14 cellular contexts compared by ENCODE assay signal in genomic region chr20:8330785-8331699, GRCh38.
DNase-seq lines count a peak whose midpoint lies in the region; ATAC-seq and TF ChIP-seq lines count a peak whose summit lies in the region.
"Had no signal": no experiment of that assay in that cellular context is flagged by ENCODE, and none has a peak within 500 bp of the region (broad histone marks: within the 10 kb centered on the region; RNA-seq: fewer than 3 reads in every experiment).

No MANE protein-coding gene starts in this region.

- peaks cover 4% of the 10 kb centered on the region for H3K4me1 ChIP-seq in HEK293 (ENCODE audit: control insufficient read depth, insufficient read depth, low read length)
- H3K4me1 ChIP-seq in naive thymus-derived CD4-positive, alpha-beta T cell (ENCODE audit: control insufficient read depth in 2 of 2, insufficient read depth in 2 of 2, low read length in 2 of 2), result no peaks in the 10 kb centered on the region

- intact Hi-C loops in naive thymus-derived CD4-positive, alpha-beta T cell (cut with micrococcal nuclease), result no loop called here

- H3K4me1 Mint-ChIP-seq in brain (peaks cover 38% of the 10 kb centered on the region), nephron (peaks cover 18% of the 10 kb centered on the region), progenitor cell of endocrine pancreas (ENCODE audit: low read depth) (peaks cover 26% of the 10 kb centered on the region)
- H3K4me1 Mint-ChIP-seq in naive thymus-derived CD4-positive, alpha-beta T cell, result peaks cover 0 to 1% (median 0%) of the 10 kb centered on the region in 7 donors
- H3K4me1 Mint-ChIP-seq: memory B cell had no signal

- H3K27me3 Mint-ChIP-seq in brain (peaks cover 3% of the 10 kb centered on the region), nephron (ENCODE audit: low read depth) (no peaks in the 10 kb centered on the region), progenitor cell of endocrine pancreas (no peaks in the 10 kb centered on the region)
- H3K27me3 Mint-ChIP-seq in naive thymus-derived CD4-positive, alpha-beta T cell, result peaks cover 0 to 6% (median 0%) of the 10 kb centered on the region in 5 donors
- H3K27me3 Mint-ChIP-seq: CD4-positive, alpha-beta T cell; memory B cell had no signal

- no peaks in the 10 kb centered on the region for H3K36me3 Mint-ChIP-seq in brain
- no peaks in the 10 kb centered on the region for H3K36me3 Mint-ChIP-seq in nephron (ENCODE audit: low read depth)
- no peaks in the 10 kb centered on the region for H3K36me3 Mint-ChIP-seq in naive thymus-derived CD4-positive, alpha-beta T cell
- H3K36me3 Mint-ChIP-seq in progenitor cell of endocrine pancreas (ENCODE audit: insufficient read depth), result no peaks in the 10 kb centered on the region
- H3K36me3 Mint-ChIP-seq: memory B cell had no signal

- TF ChIP-seq CTCF in HEK293 (tag by site-specific recombination; IDR thresholded peaks at IDR 0.05) (no peak), brain (conservative IDR thresholded peaks at IDR 0.05) (no peak), nephron (IDR thresholded peaks at IDR 0.05; ENCODE audit: unreplicated experiment in 3 of 3) (no peak), progenitor cell of endocrine pancreas (IDR thresholded peaks at IDR 0.05; ENCODE audit: unreplicated experiment) (no peak)

- POLR2A ChIA-PET in HEK293 (lab: Yijun Ruan, JAX), result no interaction called here
- POLR2A ChIA-PET in naive thymus-derived CD4-positive, alpha-beta T cell (lab: Charles Lee), result no interaction called here

- H3K36me3 ChIP-seq in HEK293 (ENCODE audit: control insufficient read depth in 2 of 2, insufficient read depth in 1 of 2, low read length in 2 of 2), result no peaks in the 10 kb centered on the region
- no peaks in the 10 kb centered on the region for H3K36me3 ChIP-seq in naive thymus-derived CD4-positive, alpha-beta T cell (ENCODE audit: control insufficient read depth in 2 of 3, insufficient read depth in 3 of 3, low read length in 3 of 3)

- H3K4me3 Mint-ChIP-seq in brain (peak overlapping the region in 2 of 5 experiments; percentile 38 to 44), nephron (no peak overlapping the region), progenitor cell of endocrine pancreas (ENCODE audit: low read depth) (no peak overlapping the region)
- no peak overlapping the region for H3K4me3 Mint-ChIP-seq in naive thymus-derived CD4-positive, alpha-beta T cell
- H3K4me3 Mint-ChIP-seq: activated naive CD4-positive, alpha-beta T cell treated with anti-CD3 and anti-CD28 coated beads for 36 hours; CD4-positive, alpha-beta T cell; memory B cell had no signal

- CTCF ChIA-PET in HEK293 (lab: Yijun Ruan, JAX), result no interaction called here
- CTCF ChIA-PET in naive thymus-derived CD4-positive, alpha-beta T cell (lab: Charles Lee), result no interaction called here

- H3K9me3 Mint-ChIP-seq in brain (no peaks in the 10 kb centered on the region), nephron (no peaks in the 10 kb centered on the region), progenitor cell of endocrine pancreas (ENCODE audit: low read depth) (no peaks in the 10 kb centered on the region)
- no peaks in the 10 kb centered on the region for H3K9me3 Mint-ChIP-seq in naive thymus-derived CD4-positive, alpha-beta T cell
- H3K9me3 Mint-ChIP-seq: activated naive CD4-positive, alpha-beta T cell treated with anti-CD3 and anti-CD28 coated beads for 36 hours; CD4-positive, alpha-beta T cell; memory B cell had no signal

- H3K27me3 ChIP-seq in naive thymus-derived CD4-positive, alpha-beta T cell (ENCODE audit: control insufficient read depth in 2 of 2, insufficient read depth in 2 of 2, low read length in 2 of 2), result no peaks in the 10 kb centered on the region

- DNase-seq in NCI-H226, result peak; percentile 18
- DNase-seq in NCI-H748 treated with DMSO at 0.1 percent for 48 hours (lab: John Stamatoyannopoulos, UW), result no peak
- DNase-seq in naive thymus-derived CD4-positive, alpha-beta T cell, result no peak
- DNase-seq in progenitor cell of endocrine pancreas (ENCODE audit: low spot score, unreplicated experiment), result no peak
- DNase-seq: activated naive CD4-positive, alpha-beta T cell treated with anti-CD3 and anti-CD28 coated beads for 36 hours; CD4-positive, alpha-beta T cell; NCI-H1436; stimulated activated CD4-positive, alpha-beta T cell treated with anti-CD3 and anti-CD28 coated beads, Interleukin-12 subunit alpha, Interleukin-12 subunit beta, amount 100 ng/mL, for 4 hours; SW 1271 had no signal

- H3K4me3 ChIP-seq in HEK293 (ENCODE audit: low read depth, low read length), result no peak overlapping the region
- H3K4me3 ChIP-seq in naive thymus-derived CD4-positive, alpha-beta T cell (ENCODE audit: low read length), result no peak overlapping the region

- no peak for ATAC-seq in GM18498 (IDR thresholded peaks at IDR 0.05; ENCODE audit: unreplicated experiment)
- ATAC-seq in naive thymus-derived CD4-positive, alpha-beta T cell, result no peak

- H3K9me3 ChIP-seq in HEK293 (ENCODE audit: control insufficient read depth, insufficient read depth, low read depth, low read length), result no peaks in the 10 kb centered on the region
- no peaks in the 10 kb centered on the region for H3K9me3 ChIP-seq in naive thymus-derived CD4-positive, alpha-beta T cell (ENCODE audit: control insufficient read depth in 2 of 3, low read length in 3 of 3)

- peak overlapping the region in 4 of 5 experiments; percentile 32 to 74 (median 43) for H3K27ac Mint-ChIP-seq in brain
- H3K27ac Mint-ChIP-seq in nephron, result peak overlapping the region; percentile 51 to 80 (median 67)
- H3K27ac Mint-ChIP-seq in naive thymus-derived CD4-positive, alpha-beta T cell, result no peak overlapping the region
- no peak overlapping the region for H3K27ac Mint-ChIP-seq in progenitor cell of endocrine pancreas
- H3K27ac Mint-ChIP-seq: activated naive CD4-positive, alpha-beta T cell treated with anti-CD3 and anti-CD28 coated beads for 36 hours; CD4-positive, alpha-beta T cell; memory B cell had no signal

- no peak overlapping the region for H3K27ac ChIP-seq in HEK293 (ENCODE audit: extremely low read depth, low read depth, low read length)
- H3K27ac ChIP-seq in naive thymus-derived CD4-positive, alpha-beta T cell (ENCODE audit: low read depth, low read length), result no peak overlapping the region

TF ChIP-seq in HEK293, 187 proteins besides CTCF, POLR2A, EP300 and RAD21 (continues in another document):
- TF ChIP-seq RBAK (tag by site-specific recombination; IDR thresholded peaks at IDR 0.05) (no peak), FEZF1 (tag by site-specific recombination; IDR thresholded peaks at IDR 0.05) (peak; percentile 78), ZNF391 (tag by site-specific recombination; IDR thresholded peaks at IDR 0.05; ENCODE audit: borderline replicate concordance, low read depth) (no peak), ATF2 (tag by site-specific recombination; IDR thresholded peaks at IDR 0.05; ENCODE audit: low read depth) (peak; percentile 53; the same call in 1 of the 2 replicates), ZNF26 (tag by site-specific recombination; IDR thresholded peaks at IDR 0.05) (no peak), PRDM6 (tag by site-specific recombination; IDR thresholded peaks at IDR 0.05) (no peak)

Comparison
In these comparisons a context has a peak if more than half of its experiments do, and no peak if none do; other contexts are left out.
1. H3K27ac Mint-ChIP-seq: peak in brain (4 of 5) and nephron (3 of 3); none in naive thymus-derived CD4-positive, alpha-beta T cell (0 of 9) and progenitor cell of endocrine pancreas (single experiment).